In genomic region chr4:122309988-122310626, GRCh38 we compare ENCODE assay signal across 9 cellular contexts.
A peak's percentile ranks its signal among the peaks of the same experiment; 100 is the strongest.
DNase-seq lines count a peak whose midpoint lies in the region; ATAC-seq, FAIRE-seq and TF ChIP-seq lines count a peak whose summit lies in the region.
"Had no signal": no experiment of that assay in that cellular context is flagged by ENCODE, and none has a peak within 500 bp of the region (broad histone marks: within the 10 kb centered on the region; RNA-seq: fewer than 3 reads in every experiment).

No MANE protein-coding gene starts in this region.

- CTCF ChIA-PET in A673 (lab: Charles Lee), result no interaction called here

- POLR2A ChIA-PET in A673 (lab: Charles Lee; ENCODE audit: low non-redundant PET), result no interaction called here

- BruUV-seq in A673 (replicated peaks; lab: Mats Ljungman, UMichigan), result no TSS peak

- WGBS in upper lobe of left lung, 2 donors, result 82 to 85% methylated on average over 3 of the region's 3 CpGs

- no peak for TF ChIP-seq POLR2A in upper lobe of left lung (IDR thresholded peaks at IDR 0.05)

- H3K4me1 ChIP-seq in A673 (ENCODE audit: insufficient read depth, low read length, poor library complexity, severe bottlenecking), result no peaks in the 10 kb centered on the region
- H3K4me1 ChIP-seq in RWPE2 (ENCODE audit: insufficient read depth, poor library complexity, severe bottlenecking), result no peaks in the 10 kb centered on the region
- H3K4me1 ChIP-seq in upper lobe of left lung, result no peaks in the 10 kb centered on the region

- no peak overlapping the region for H3K4me3 ChIP-seq in A673 (ENCODE audit: low read depth, low read length, poor library complexity, severe bottlenecking)
- no peak overlapping the region for H3K4me3 ChIP-seq in RWPE2 (ENCODE audit: severe bottlenecking)
- H3K4me3 ChIP-seq in upper lobe of left lung, result no peak overlapping the region

- H3K36me3 ChIP-seq in A673 (ENCODE audit: insufficient read depth, low read length, poor library complexity, severe bottlenecking) (no peaks in the 10 kb centered on the region), RWPE2 (ENCODE audit: low read depth) (peaks cover 35% of the 10 kb centered on the region), upper lobe of left lung (peaks cover 0 to 71% (median 5%) of the 10 kb centered on the region in 4 donors)

- ATAC-seq in RWPE2 (ENCODE audit: low read depth) (no peak), upper lobe of left lung (ENCODE audit: low FRiP score in 2 of 2) (no peak), GM19467 (IDR thresholded peaks at IDR 0.05; ENCODE audit: unreplicated experiment) (no peak)

- peak; percentile 78 for FAIRE-seq in frontal cortex (lab: Jason Lieb, UNC)

- H3K27ac ChIP-seq in A673 (ENCODE audit: low read depth, low read length, poor library complexity, severe bottlenecking), result no peak overlapping the region
- H3K27ac ChIP-seq in RWPE2 (ENCODE audit: poor library complexity, severe bottlenecking), result no peak overlapping the region
- H3K27ac ChIP-seq in upper lobe of left lung, result no peak overlapping the region

- in situ Hi-C loops in GM13976 (cut with MboI; ENCODE audit: low sequenced_read_pairs, unreplicated experiment), result no loop called here

- intact Hi-C loops in A673 (cut with micrococcal nuclease; ENCODE audit: unreplicated experiment), result loop anchor here (2.0 to 5.0 kb wide), 2 partner anchors 267 to 408 kb away; no protein-coding TSS in a partner anchor

- TF ChIP-seq EP300 in upper lobe of left lung (IDR thresholded peaks at IDR 0.05), result no peak

- peak; percentile 30 for DNase-seq in A673 (ENCODE audit: low spot score)
- DNase-seq in GM13976 (ENCODE audit: low spot score), result no peak
- DNase-seq in RWPE2 (ENCODE audit: low spot score), result no peak
- DNase-seq in frontal cortex (ENCODE audit: low spot score in 2 of 2), result no peak
- no peak for DNase-seq in activated CD8-positive, alpha-beta memory T cell treated with anti-CD3 and anti-CD28 coated beads, Interleukin-2, amount 50 U/mL, for 4 hours
- DNase-seq in upper lobe of left lung, result no peak
- DNase-seq in UCSD-AML1 (lab: John Stamatoyannopoulos, UW; ENCODE audit: unreplicated experiment), result no peak
- DNase-seq: activated CD8-positive, alpha-beta memory T cell treated with anti-CD3 and anti-CD28 coated beads for 24 hours had no signal

- H3K27me3 ChIP-seq in A673 (replicated peaks; ENCODE audit: insufficient read depth, low read depth, low read length, poor library complexity) (no peaks in the 10 kb centered on the region), RWPE2 (ENCODE audit: insufficient read depth, poor library complexity, severe bottlenecking) (no peaks in the 10 kb centered on the region), upper lobe of left lung (no peaks in the 10 kb centered on the region)

- H3K9me3 ChIP-seq in A673 (ENCODE audit: low read depth, low read length, poor library complexity, severe bottlenecking) (no peaks in the 10 kb centered on the region), RWPE2 (ENCODE audit: severe bottlenecking) (no peaks in the 10 kb centered on the region), upper lobe of left lung (no peaks in the 10 kb centered on the region)

- TF ChIP-seq CTCF in A673 (conservative IDR thresholded peaks at IDR 0.05; ENCODE audit: low read depth, low read length) (peak; percentile 68), GM13976 (IDR thresholded peaks at IDR 0.05; ENCODE audit: borderline replicate concordance, control extremely low read depth, extremely low read depth, insufficient read depth, missing control alignments) (peak; percentile 16), RWPE2 (IDR thresholded peaks at IDR 0.05; ENCODE audit: poor library complexity, severe bottlenecking) (peak; percentile 81), upper lobe of left lung (IDR thresholded peaks at IDR 0.05) (peak in 2 of 6 experiments; percentile 21 to 33)
